ENCODE assay signal across 20 cellular contexts in the genomic region with DNA sequence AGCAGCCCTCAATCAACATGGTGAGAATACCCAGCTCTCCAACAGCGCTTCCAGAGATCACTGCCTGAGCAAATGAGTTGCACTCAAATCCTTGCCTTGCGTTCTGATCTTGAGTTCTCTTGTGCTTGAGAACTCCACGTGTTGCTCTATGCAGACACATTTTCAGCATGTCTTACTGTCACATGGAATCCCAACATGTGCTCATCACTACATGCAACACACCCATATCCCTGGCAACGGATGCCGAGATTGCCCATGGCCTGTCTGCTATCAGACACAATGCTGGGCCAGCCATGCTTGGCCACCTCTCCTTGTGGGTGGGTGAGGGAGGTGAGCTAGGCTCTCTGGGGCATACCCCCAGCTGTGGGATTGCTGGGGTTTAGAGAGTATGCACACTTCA.
"Had no signal": no experiment of that assay in that cellular context is flagged by ENCODE, and none has a peak within 500 bp of the region (broad histone marks: within the 10 kb centered on the region; RNA-seq: fewer than 3 reads in every experiment).

No MANE protein-coding gene starts in this region.

- DNase-seq: dermis blood vessel endothelial cell; effector memory CD4-positive, alpha-beta T cell; heart left ventricle; left cardiac atrium; left lung; naive thymus-derived CD8-positive, alpha-beta T cell; nephron progenitor cell; occipital lobe; ovary; posterior cingulate gyrus; psoas muscle; stimulated activated CD4-positive, alpha-beta T cell treated with anti-CD3 and anti-CD28 coated beads, Interleukin-12 subunit alpha, Interleukin-12 subunit beta, amount 100 ng/mL, for 4 hours; stimulated activated CD4-positive, alpha-beta T cell treated with anti-CD3 and anti-CD28 coated beads, Interleukin-1b, Interleukin-23, amount 100 ng/mL, for 48 hours; stimulated activated CD4-positive, alpha-beta T cell treated with anti-CD3 and anti-CD28 coated beads, Interleukin-4, amount 100 ng/mL, for 1 hour; stimulated activated CD8-positive, alpha-beta memory T cell treated with anti-CD3 and anti-CD28 coated beads, Interleukin-4, amount 100 ng/mL, for 48 hours; stimulated activated naive CD4-positive, alpha-beta T cell treated with Interleukin-2 at 50 U/mL for 16 hours; upper lobe of right lung had no signal

- H3K27ac Mint-ChIP-seq: nephron progenitor cell had no signal

- H3K4me3 Mint-ChIP-seq: naive thymus-derived CD8-positive, alpha-beta T cell; nephron progenitor cell had no signal

- H3K36me3 Mint-ChIP-seq: naive thymus-derived CD8-positive, alpha-beta T cell had no signal

- FAIRE-seq: endothelial cell of umbilical vein had no signal

- ATAC-seq: gastroesophageal sphincter; heart left ventricle; left cardiac atrium; left lung; naive thymus-derived CD8-positive, alpha-beta T cell; psoas muscle; sciatic nerve; upper lobe of right lung had no signal
